8 cellular contexts compared by ENCODE assay signal in the genomic region with DNA sequence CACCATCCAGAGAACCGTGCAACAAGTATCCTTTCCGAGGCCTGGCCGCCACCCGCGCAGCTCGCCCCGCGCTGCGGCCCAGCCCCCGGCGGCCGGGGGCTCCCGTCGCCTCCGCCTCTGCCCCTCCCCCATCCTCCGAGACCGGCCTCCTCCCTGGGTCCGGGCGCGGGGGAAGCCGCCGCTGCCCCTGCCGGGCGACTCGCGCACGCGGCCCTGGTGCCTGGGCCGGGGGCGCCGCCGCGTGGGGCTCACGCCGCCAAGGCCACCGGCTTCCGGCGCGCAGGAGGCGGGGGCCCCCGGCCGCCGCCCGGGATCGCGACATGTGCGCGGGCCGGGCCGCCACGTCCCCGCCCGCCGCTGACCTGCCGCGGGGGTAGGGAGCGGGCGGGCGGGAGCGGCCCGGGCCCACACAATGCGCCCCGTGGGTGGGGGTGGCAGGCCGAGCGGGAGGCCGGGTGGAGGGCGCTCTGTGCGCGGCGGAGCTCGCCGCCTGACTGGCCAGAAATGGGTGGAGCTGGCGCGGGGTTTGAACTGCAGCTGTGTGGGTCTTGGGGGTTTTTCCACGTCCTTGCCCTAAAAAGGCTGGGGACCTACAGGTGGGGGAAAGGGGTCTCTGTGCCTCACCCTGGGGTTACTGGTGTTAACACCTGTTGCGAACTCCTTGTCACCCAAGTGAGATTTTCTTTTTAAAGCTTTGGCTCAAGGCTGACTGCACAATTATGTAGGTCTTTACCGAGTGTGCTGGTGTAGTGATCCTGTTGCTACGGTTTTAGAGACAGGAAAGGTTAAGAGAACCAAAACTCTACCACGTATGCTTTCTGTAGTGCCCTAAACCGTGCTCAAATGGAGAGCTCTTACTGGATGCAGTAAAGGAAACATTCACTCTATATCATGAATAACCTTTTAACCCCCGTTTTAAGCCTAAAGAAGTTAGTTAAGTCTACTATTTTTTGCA. TPM values are rescaled to one million over a fixed set of nuclear protein-coding genes. Genes with fewer than 3 reads are reported as not detected.
DNase-seq lines count a peak whose midpoint lies in the region; ATAC-seq and TF ChIP-seq lines count a peak whose summit lies in the region.

No MANE protein-coding gene starts in this region.

- H2AFZ ChIP-seq in SU-DHL-6 (ENCODE audit: low read depth, low read length, severe bottlenecking), result peak overlapping the region; percentile 79

- POLR2A ChIA-PET in CD8-positive, alpha-beta T cell (lab: Charles Lee), result interaction anchor here (0.7 to 3.0 kb wide), 3 partner anchors 9 to 35 kb away, joined by 3 to 16 read pairs (median 4); no protein-coding TSS in a partner anchor

- CTCF ChIA-PET in CD8-positive, alpha-beta T cell (lab: Charles Lee), result no interaction called here

- peak overlapping the region; percentile 99 for H3K4me3 Mint-ChIP-seq in CD8-positive, alpha-beta T cell

- peaks cover 35% of the 10 kb centered on the region for H3K4me1 ChIP-seq in CD8-positive, alpha-beta T cell (ENCODE audit: insufficient read depth, low read length)

- peak overlapping the region; percentile 79 for H3K27ac ChIP-seq in CD8-positive, alpha-beta T cell (ENCODE audit: low read depth, low read length)
- H3K27ac ChIP-seq in SU-DHL-6 (ENCODE audit: low read depth, low read length), result peak overlapping the region; percentile 91
- H3K27ac ChIP-seq in angular gyrus (ENCODE audit: low read depth, low read length), result peak overlapping the region; percentile 85

- H3K27ac Mint-ChIP-seq in CD8-positive, alpha-beta T cell, result peak overlapping the region; percentile 98

- H3K4me1 Mint-ChIP-seq in CD8-positive, alpha-beta T cell (ENCODE audit: low read depth), result peaks cover 67% of the 10 kb centered on the region

- intact Hi-C loops in CD8-positive, alpha-beta T cell (cut with DNase I, micrococcal nuclease), result loop anchor here (1.0 to 10.0 kb wide), 7 partner anchors 32 to 719 kb away; a partner anchor contains a TSS
- intact Hi-C loops in sciatic nerve (cut with DNase I), result no loop called here

- ATAC-seq in CD8-positive, alpha-beta T cell, result peak; percentile 46
- ATAC-seq in HG03439 (IDR thresholded peaks at IDR 0.05; ENCODE audit: unreplicated experiment), result peak; percentile 60
- ATAC-seq in sciatic nerve, result peak; percentile 68

- H3K27me3 Mint-ChIP-seq in CD8-positive, alpha-beta T cell (ENCODE audit: low read depth), result no peaks in the 10 kb centered on the region

- peak overlapping the region; percentile 99 for H3K4me2 ChIP-seq in SU-DHL-6 (ENCODE audit: low read depth, low read length, poor library complexity, severe bottlenecking)

- H3K36me3 Mint-ChIP-seq in CD8-positive, alpha-beta T cell, result peaks cover 30% of the 10 kb centered on the region

- no peaks in the 10 kb centered on the region for H3K9me3 ChIP-seq in CD8-positive, alpha-beta T cell (ENCODE audit: low read length)
- no peaks in the 10 kb centered on the region for H3K9me3 ChIP-seq in SU-DHL-6 (ENCODE audit: insufficient read depth, low read length)

- H3F3A ChIP-seq in SU-DHL-6 (ENCODE audit: insufficient read depth), result no peaks in the 10 kb centered on the region

- no peak for TF ChIP-seq CTCF in CD8-positive, alpha-beta T cell (IDR thresholded peaks at IDR 0.05)
- no peak for TF ChIP-seq CTCF in SU-DHL-6 (IDR thresholded peaks at IDR 0.05; ENCODE audit: insufficient read depth, low read length, poor library complexity, severe bottlenecking)

- H3K36me3 ChIP-seq in CD8-positive, alpha-beta T cell (ENCODE audit: insufficient read depth, low read length), result no peaks in the 10 kb centered on the region
- peaks cover 34% of the 10 kb centered on the region for H3K36me3 ChIP-seq in SU-DHL-6 (ENCODE audit: low read length)

- H3K9ac ChIP-seq in SU-DHL-6 (ENCODE audit: low read length), result peak overlapping the region; percentile 98

- peak overlapping the region; percentile 84 for H3K4me3 ChIP-seq in CD8-positive, alpha-beta T cell (ENCODE audit: low read depth, low read length)
- H3K4me3 ChIP-seq in SU-DHL-6 (ENCODE audit: insufficient read depth, low read length, poor library complexity, severe bottlenecking), result peak overlapping the region; percentile 75

- no peaks in the 10 kb centered on the region for H3K27me3 ChIP-seq in CD8-positive, alpha-beta T cell (ENCODE audit: insufficient read depth, low read length)
- H3K27me3 ChIP-seq in SU-DHL-6 (ENCODE audit: low read length), result no peaks in the 10 kb centered on the region

- DNase-seq in CD8-positive, alpha-beta T cell, result peak; percentile 10 to 57 (median 33)
- peak; percentile 39 for DNase-seq in GM19238 (ENCODE audit: insufficient read length, low spot score)
- DNase-seq in hypothalamus (lab: John Stamatoyannopoulos, UW), result peak in 48 of 51 donors; percentile 4 to 88 (median 54)
- DNase-seq in sciatic nerve (ENCODE audit: low spot score), result peak; percentile 75
- DNase-seq in cortex of kidney (lab: John Stamatoyannopoulos, UW), result no peak

- H3K9me2 ChIP-seq in SU-DHL-6 (replicated peaks; ENCODE audit: insufficient read depth, low read length), result no peaks in the 10 kb centered on the region

- H4K20me1 ChIP-seq in SU-DHL-6 (ENCODE audit: low read depth, low read length), result peaks cover 46% of the 10 kb centered on the region

- peaks cover 50% of the 10 kb centered on the region for H3K79me2 ChIP-seq in SU-DHL-6 (ENCODE audit: insufficient read depth, low read length)

- no peaks in the 10 kb centered on the region for H3K9me3 Mint-ChIP-seq in CD8-positive, alpha-beta T cell

RNA-seq across cellular contexts. Expression of a gene that starts 32.3 kb away (rescaled TPM):
- total RNA-seq in CD8-positive, alpha-beta T cell, result 10 to 100 TPM; 76.5 to 96.5 TPM
- total RNA-seq in sciatic nerve, result 98.3 TPM
